Comparison of ENCODE assay signal across 17 cellular contexts in genomic region chr5:172119921-172120688, GRCh38.
A peak's percentile ranks its signal among the peaks of the same experiment; 100 is the strongest.
DNase-seq lines count a peak whose midpoint lies in the region; ATAC-seq and TF ChIP-seq lines count a peak whose summit lies in the region.
"Had no signal": no experiment of that assay in that cellular context is flagged by ENCODE, and none has a peak within 500 bp of the region (broad histone marks: within the 10 kb centered on the region; RNA-seq: fewer than 3 reads in every experiment).

No MANE protein-coding gene starts in this region.

- H3K4ac ChIP-seq in mesenchymal stem cell (ENCODE audit: low read depth in 1 of 2, low read length in 2 of 2), result no peak overlapping the region

- H3K4me2 ChIP-seq in BLaER1 treated with 17β-estradiol and CSF1 and Interleukin-3, amounts not matched to agents 10 nM and 100 nM, result peak overlapping the region in 5 of 11 experiments; percentile 20 to 71 (median 27); a peak in 7 of 22 replicates
- no peak overlapping the region for H3K4me2 ChIP-seq in mesenchymal stem cell (ENCODE audit: low read length, poor library complexity, severe bottlenecking)
- H3K4me2 ChIP-seq: KMS-11 had no signal

- H3K27me3 Mint-ChIP-seq in CD8-positive, alpha-beta T cell (ENCODE audit: low read depth), result no peaks in the 10 kb centered on the region
- H3K27me3 Mint-ChIP-seq in activated CD8-positive, alpha-beta T cell treated with anti-CD3 and anti-CD28 coated beads, Interleukin-2, amount 10 ng/mL, durations not matched to agents 7 days and 5 days (ENCODE audit: low read depth), result no peaks in the 10 kb centered on the region

- H3K27ac ChIP-seq in BLaER1 treated with 17β-estradiol and CSF1 and Interleukin-3, amounts not matched to agents 10 nM and 100 nM, result peak overlapping the region in 9 of 11 experiments; percentile 11 to 58 (median 35); a peak in 11 of 22 replicates
- H3K27ac ChIP-seq in CD8-positive, alpha-beta T cell (ENCODE audit: low read depth, low read length), result no peak overlapping the region
- H3K27ac ChIP-seq in mesenchymal stem cell (ENCODE audit: low read length, poor library complexity, severe bottlenecking), result no peak overlapping the region
- H3K27ac ChIP-seq: C4-2B, colonic mucosa, KMS-11 had no signal

- 89% methylated on average over 12 of the region's 12 CpGs for WGBS in mesenchymal stem cell

- POLR2A ChIA-PET in CD8-positive, alpha-beta T cell (lab: Charles Lee), result no interaction called here
- POLR2A ChIA-PET in activated CD8-positive, alpha-beta T cell treated with anti-CD3 and anti-CD28 coated beads, Interleukin-2, amount 10 ng/mL, durations not matched to agents 7 days and 5 days (lab: Charles Lee), result interaction anchor here (0.6 to 1.2 kb wide), 4 partner anchors 9 to 59 kb away, joined by 3 to 5 read pairs (median 4); no protein-coding TSS in a partner anchor

- no peak overlapping the region for H2BK12ac ChIP-seq in mesenchymal stem cell (ENCODE audit: low read length in 2 of 2)

- H3K9ac ChIP-seq in BLaER1 treated with 17β-estradiol and CSF1 and Interleukin-3, amounts not matched to agents 10 nM and 100 nM, result peak overlapping the region in 5 of 11 experiments; percentile 6 to 56 (median 44); a peak in 9 of 22 replicates
- H3K9ac ChIP-seq in mesenchymal stem cell (ENCODE audit: low read length), result no peak overlapping the region
- H3K9ac ChIP-seq: KMS-11 had no signal

- H2BK120ac ChIP-seq in mesenchymal stem cell (ENCODE audit: low read depth, low read length), result no peak overlapping the region

- no peak for ATAC-seq in CD8-positive, alpha-beta T cell
- ATAC-seq in activated CD8-positive, alpha-beta T cell treated with anti-CD3 and anti-CD28 coated beads, Interleukin-2, amount 10 ng/mL, durations not matched to agents 7 days and 5 days, result no peak
- ATAC-seq: esophagus mucosa, PC-3, SK-N-SH treated with all-trans-retinoic acid at 6 μM for 48 hours had no signal

- H3K79me1 ChIP-seq in mesenchymal stem cell (replicated peaks; ENCODE audit: low read length, poor library complexity, severe bottlenecking), result peaks cover 31% of the 10 kb centered on the region

- no peak overlapping the region for H3K18ac ChIP-seq in mesenchymal stem cell (ENCODE audit: low read depth in 1 of 2, low read length in 2 of 2)

- peak overlapping the region; percentile 75 for H3K27ac Mint-ChIP-seq in CD8-positive, alpha-beta T cell
- H3K27ac Mint-ChIP-seq in activated CD8-positive, alpha-beta T cell treated with anti-CD3 and anti-CD28 coated beads, Interleukin-2, amount 10 ng/mL, durations not matched to agents 7 days and 5 days, result peak overlapping the region; percentile 67

- peaks cover 8 to 89% (median 24%) of the 10 kb centered on the region in 11 experiments; a peak in 17 of 22 replicates for H4K20me1 ChIP-seq in BLaER1 treated with 17β-estradiol and CSF1 and Interleukin-3, amounts not matched to agents 10 nM and 100 nM

- CTCF ChIA-PET in CD8-positive, alpha-beta T cell (lab: Charles Lee), result interaction anchor here (0.7 to 0.9 kb wide), 2 partner anchors 63 to 69 kb away, joined by 3 to 5 read pairs; partner anchors contain the start of gene STK10
- CTCF ChIA-PET in activated CD8-positive, alpha-beta T cell treated with anti-CD3 and anti-CD28 coated beads, Interleukin-2, amount 10 ng/mL, durations not matched to agents 7 days and 5 days (lab: Charles Lee), result interaction anchor here (0.8 to 1.5 kb wide), 4 partner anchors 14 to 69 kb away, joined by 3 read pairs; no protein-coding TSS in a partner anchor

- H3K14ac ChIP-seq in mesenchymal stem cell (ENCODE audit: low read length in 2 of 2), result no peak overlapping the region

- peak overlapping the region; percentile 33 for H4K8ac ChIP-seq in mesenchymal stem cell (ENCODE audit: low read length)

- no peak overlapping the region for H2AFZ ChIP-seq in mesenchymal stem cell (ENCODE audit: low read depth, low read length)

- no peak overlapping the region for H3K23ac ChIP-seq in mesenchymal stem cell (ENCODE audit: low read length in 2 of 2)

- peaks cover 53 to 98% (median 69%) of the 10 kb centered on the region in 10 experiments for H3K4me1 ChIP-seq in BLaER1 treated with 17β-estradiol and CSF1 and Interleukin-3, amounts not matched to agents 10 nM and 100 nM
- H3K4me1 ChIP-seq in CD8-positive, alpha-beta T cell (ENCODE audit: insufficient read depth, low read length), result peaks cover 50% of the 10 kb centered on the region
- H3K4me1 ChIP-seq in mesenchymal stem cell (ENCODE audit: control insufficient read depth, insufficient read depth, low read depth, low read length), result peaks cover 7% of the 10 kb centered on the region
- H3K4me1 ChIP-seq: colonic mucosa had no signal

- H3K4me3 ChIP-seq in BLaER1 treated with 17β-estradiol and CSF1 and Interleukin-3, amounts not matched to agents 10 nM and 100 nM, result no peak overlapping the region
- H3K4me3 ChIP-seq in CD8-positive, alpha-beta T cell (ENCODE audit: low read depth, low read length), result no peak overlapping the region
- H3K4me3 ChIP-seq in mesenchymal stem cell (ENCODE audit: insufficient read depth in 1 of 2, low read depth in 1 of 2, low read length in 2 of 2), result no peak overlapping the region
- H3K4me3 ChIP-seq: colonic mucosa had no signal

- H4K91ac ChIP-seq in mesenchymal stem cell (ENCODE audit: low read length), result peak overlapping the region; percentile 4

- H3K9me3 ChIP-seq in BLaER1 treated with 17β-estradiol and CSF1 and Interleukin-3, amounts not matched to agents 10 nM and 100 nM (replicated peaks in 1 of 11), result peaks cover 0 to 17% (median 13%) of the 10 kb centered on the region in 11 experiments; a peak in 18 of 22 replicates
- H3K9me3 ChIP-seq in CD8-positive, alpha-beta T cell (ENCODE audit: low read length), result no peaks in the 10 kb centered on the region
- no peaks in the 10 kb centered on the region for H3K9me3 ChIP-seq in mesenchymal stem cell (ENCODE audit: control insufficient read depth, low read length)
- H3K9me3 ChIP-seq: colonic mucosa had no signal

- H3K36me3 Mint-ChIP-seq in CD8-positive, alpha-beta T cell, result peaks cover 67% of the 10 kb centered on the region
- peaks cover 73% of the 10 kb centered on the region for H3K36me3 Mint-ChIP-seq in activated CD8-positive, alpha-beta T cell treated with anti-CD3 and anti-CD28 coated beads, Interleukin-2, amount 10 ng/mL, durations not matched to agents 7 days and 5 days (ENCODE audit: low read depth)

- no peak overlapping the region for H2BK5ac ChIP-seq in mesenchymal stem cell (ENCODE audit: low read depth, low read length, poor library complexity, severe bottlenecking)

- no peak overlapping the region for H2AK5ac ChIP-seq in mesenchymal stem cell (ENCODE audit: low read length, severe bottlenecking)

- no peaks in the 10 kb centered on the region for H3K9me3 Mint-ChIP-seq in CD8-positive, alpha-beta T cell
- no peaks in the 10 kb centered on the region for H3K9me3 Mint-ChIP-seq in activated CD8-positive, alpha-beta T cell treated with anti-CD3 and anti-CD28 coated beads, Interleukin-2, amount 10 ng/mL, durations not matched to agents 7 days and 5 days (ENCODE audit: insufficient read depth)

- TF ChIP-seq CTCF in CD8-positive, alpha-beta T cell (IDR thresholded peaks at IDR 0.05), result no peak

- H3K4me3 Mint-ChIP-seq in CD8-positive, alpha-beta T cell, result no peak overlapping the region
- no peak overlapping the region for H3K4me3 Mint-ChIP-seq in activated CD8-positive, alpha-beta T cell treated with anti-CD3 and anti-CD28 coated beads, Interleukin-2, amount 10 ng/mL, durations not matched to agents 7 days and 5 days

- no peak overlapping the region for H2BK15ac ChIP-seq in mesenchymal stem cell (ENCODE audit: low read depth, poor library complexity, severe bottlenecking)

- intact Hi-C loops in CD8-positive, alpha-beta T cell (cut with DNase I, micrococcal nuclease), result loop anchor here in 1 of 2 experiments (10.0 kb wide), 1 partner anchor 935 kb away; the partner anchor contains the start of gene CREBRF

- peaks cover 79 to 95% (median 84%) of the 10 kb centered on the region in 11 experiments for H3K36me3 ChIP-seq in BLaER1 treated with 17β-estradiol and CSF1 and Interleukin-3, amounts not matched to agents 10 nM and 100 nM
- peaks cover 40% of the 10 kb centered on the region for H3K36me3 ChIP-seq in CD8-positive, alpha-beta T cell (ENCODE audit: insufficient read depth, low read length)
- peaks cover 34% of the 10 kb centered on the region in 2 experiments for H3K36me3 ChIP-seq in mesenchymal stem cell (ENCODE audit: control insufficient read depth in 1 of 2, insufficient read depth in 2 of 2, low read depth in 1 of 2, low read length in 2 of 2)
- H3K36me3 ChIP-seq: colonic mucosa had no signal

- peaks cover 65% of the 10 kb centered on the region for H3K4me1 Mint-ChIP-seq in CD8-positive, alpha-beta T cell (ENCODE audit: low read depth)
- H3K4me1 Mint-ChIP-seq in activated CD8-positive, alpha-beta T cell treated with anti-CD3 and anti-CD28 coated beads, Interleukin-2, amount 10 ng/mL, durations not matched to agents 7 days and 5 days (ENCODE audit: low read depth), result peaks cover 64% of the 10 kb centered on the region

- no peaks in the 10 kb centered on the region for H3K27me3 ChIP-seq in BLaER1 treated with 17β-estradiol and CSF1 and Interleukin-3, amounts not matched to agents 10 nM and 100 nM
- H3K27me3 ChIP-seq in CD8-positive, alpha-beta T cell (ENCODE audit: insufficient read depth, low read length), result no peaks in the 10 kb centered on the region
- no peaks in the 10 kb centered on the region for H3K27me3 ChIP-seq in mesenchymal stem cell (ENCODE audit: control insufficient read depth in 1 of 2, insufficient read depth in 1 of 2, low read length in 2 of 2)
- H3K27me3 ChIP-seq: colonic mucosa had no signal

- no peak for DNase-seq in CD8-positive, alpha-beta T cell
- no peak for DNase-seq in activated CD8-positive, alpha-beta T cell treated with anti-CD3 and anti-CD28 coated beads, Interleukin-2, amount 10 ng/mL, durations not matched to agents 7 days and 5 days
- DNase-seq in mesenchymal stem cell (no peak), NOMO-1 treated with dmso at 0.1 percent for 144 hours (lab: John Stamatoyannopoulos, UW; ENCODE audit: unreplicated experiment) (no peak), COLO829 (ENCODE audit: low spot score) (no peak), occipital lobe (lab: John Stamatoyannopoulos, UW) (no peak)
- DNase-seq: amygdala, colonic mucosa, EL, NCI-H1436, NCI-H510A treated with DMSO at 0.1 percent for 48 hours, PC-3 had no signal

Comparison
In these comparisons a context has a peak if more than half of its experiments do, and no peak if none do; other contexts are left out.
1. H3K27ac ChIP-seq: peak in BLaER1 treated with 17β-estradiol and CSF1 and Interleukin-3, amounts not matched to agents 10 nM and 100 nM (9 of 11); none in CD8-positive, alpha-beta T cell (single experiment) and mesenchymal stem cell (single experiment).